ENCODE assay signal across 10 cellular contexts in genomic region chr21:42061866-42062542, GRCh38. TPM values are rescaled to one million over a fixed set of nuclear protein-coding genes. Genes with fewer than 3 reads are reported as not detected.
A peak's percentile ranks its signal among the peaks of the same experiment; 100 is the strongest.
DNase-seq lines count a peak whose midpoint lies in the region; ATAC-seq and TF ChIP-seq lines count a peak whose summit lies in the region.
"Had no signal": no experiment of that assay in that cellular context is flagged by ENCODE, and none has a peak within 500 bp of the region (broad histone marks: within the 10 kb centered on the region; RNA-seq: fewer than 3 reads in every experiment).

No MANE protein-coding gene starts in this region.

- CTCF ChIA-PET in MCF 10A (lab: Yijun Ruan, JAX): no interaction called here

- intact Hi-C loops in spleen (cut with DNase I; ENCODE audit: low total_unique reads) (no loop called here), dorsolateral prefrontal cortex (cut with DNase I) (no loop called here), MCF 10A (cut with micrococcal nuclease) (no loop called here)

- no peak for TF ChIP-seq POLR2A in spleen (IDR thresholded peaks at IDR 0.05)

- H3K27me3 ChIP-seq in spleen (replicated peaks in 1 of 7) (no peaks in the 10 kb centered on the region), dorsolateral prefrontal cortex (no peaks in the 10 kb centered on the region)
- H3K27me3 ChIP-seq: right lobe of liver had no signal

- no TSS peak for BruUV-seq in MCF 10A (replicated peaks; lab: Mats Ljungman, UMichigan)

- peak overlapping the region in 2 of 8 donors; percentile 36 to 66 for H3K4me3 ChIP-seq in spleen
- H3K4me3 ChIP-seq in dorsolateral prefrontal cortex: no peak overlapping the region
- H3K4me3 ChIP-seq: right lobe of liver had no signal

- H3K4me3 Mint-ChIP-seq in IgD-negative memory B cell (peak overlapping the region; percentile 89 to 97 (median 94)), glutamatergic neuron (ENCODE audit: unreplicated experiment) (no peak overlapping the region), MCF 10A (ENCODE audit: unreplicated experiment) (no peak overlapping the region)

- peaks cover 48 to 65% (median 61%) of the 10 kb centered on the region in 3 donors for H3K4me1 Mint-ChIP-seq in IgD-negative memory B cell
- H3K4me1 Mint-ChIP-seq in glutamatergic neuron (ENCODE audit: low read depth, unreplicated experiment): peaks cover 13% of the 10 kb centered on the region
- H3K4me1 Mint-ChIP-seq in MCF 10A (ENCODE audit: insufficient read depth, unreplicated experiment): peaks cover 10% of the 10 kb centered on the region

- no peaks in the 10 kb centered on the region for H3K27me3 Mint-ChIP-seq in IgD-negative memory B cell
- peaks cover 5% of the 10 kb centered on the region for H3K27me3 Mint-ChIP-seq in glutamatergic neuron (ENCODE audit: unreplicated experiment)
- H3K27me3 Mint-ChIP-seq in MCF 10A (ENCODE audit: insufficient read depth, unreplicated experiment): peaks cover 12% of the 10 kb centered on the region

- H3K4me1 ChIP-seq in spleen: peaks cover 19 to 96% (median 58%) of the 10 kb centered on the region in 6 donors

- ATAC-seq in GM21360 (IDR thresholded peaks at IDR 0.05; ENCODE audit: unreplicated experiment): peak; percentile 20

- peaks cover 2% of the 10 kb centered on the region for H3K36me3 Mint-ChIP-seq in IgD-negative memory B cell
- peaks cover 2% of the 10 kb centered on the region for H3K36me3 Mint-ChIP-seq in glutamatergic neuron (ENCODE audit: unreplicated experiment)
- H3K36me3 Mint-ChIP-seq in MCF 10A (ENCODE audit: insufficient read depth, unreplicated experiment): no peaks in the 10 kb centered on the region

- H3K9me3 Mint-ChIP-seq in IgD-negative memory B cell (peaks cover 0 to under 1% (median 0%) of the 10 kb centered on the region in 3 donors), glutamatergic neuron (ENCODE audit: unreplicated experiment) (peaks cover 2% of the 10 kb centered on the region), MCF 10A (ENCODE audit: unreplicated experiment) (no peaks in the 10 kb centered on the region)

- H3K36me3 ChIP-seq in spleen: no peaks in the 10 kb centered on the region
- H3K36me3 ChIP-seq: right lobe of liver had no signal

- H3K27ac Mint-ChIP-seq in IgD-negative memory B cell: peak overlapping the region; percentile 92 to 99 (median 97)
- H3K27ac Mint-ChIP-seq in glutamatergic neuron (ENCODE audit: unreplicated experiment): no peak overlapping the region
- H3K27ac Mint-ChIP-seq in MCF 10A (ENCODE audit: low read depth, unreplicated experiment): no peak overlapping the region

- TF ChIP-seq CTCF in spleen (IDR thresholded peaks at IDR 0.05 in 8 of 11, conservative IDR thresholded peaks at IDR 0.05 in 3 of 11) (peak in 3 of 11 experiments; percentile 6 to 15 (median 8)), glutamatergic neuron (IDR thresholded peaks at IDR 0.05; ENCODE audit: partially characterized antibody, unreplicated experiment) (no peak), dorsolateral prefrontal cortex (IDR thresholded peaks at IDR 0.05 in 54 of 56, conservative IDR thresholded peaks at IDR 0.05 in 2 of 56; ENCODE audit: low read depth in 1 of 56, partially characterized antibody in 56 of 56) (no peak), MCF 10A (IDR thresholded peaks at IDR 0.05; ENCODE audit: unreplicated experiment) (no peak)

- DNase-seq in CD1c-positive myeloid dendritic cell (ENCODE audit: extremely low spot score) (peak; percentile 67), spleen (peak; percentile 84), glutamatergic neuron (no peak), dorsolateral prefrontal cortex (no peak), MCF 10A (ENCODE audit: unreplicated experiment) (no peak)
- peak; percentile 57 for DNase-seq in activated CD8-positive, alpha-beta memory T cell treated with anti-CD3 and anti-CD28 coated beads, Interleukin-2, amount 50 U/mL, for 4 hours

- 29 to 42% (median 36%) methylated on average over 18 to 19 of the region's 19 CpGs for WGBS in spleen, 5 donors

- POLR2A ChIA-PET in MCF 10A (lab: Yijun Ruan, JAX): no interaction called here

- H3K27ac ChIP-seq in spleen (peak overlapping the region; percentile 70 to 92 (median 82)), dorsolateral prefrontal cortex (peak overlapping the region in 3 of 59 donors; percentile 4 to 15 (median 7))

- H3K9me3 ChIP-seq in spleen: no peaks in the 10 kb centered on the region
- H3K9me3 ChIP-seq: right lobe of liver had no signal

RNA-seq across cellular contexts. Expression of gene UMODL1, which starts 9.1 kb away (rescaled TPM):
- polyA plus RNA-seq in IgD-negative memory B cell (0.05 TPM), spleen (under 1 TPM in 2 of 3 donors, not detected in 1; 0.02 to 0.03 TPM)
- total RNA-seq in spleen (under 1 TPM in 5 of 7 donors, not detected in 2; 0.09 to 0.85 (median 0.28) TPM), glutamatergic neuron (ENCODE audit: unreplicated experiment) (not detected), dorsolateral prefrontal cortex (1 to 10 TPM in 29 of 120 experiments, under 1 TPM in 86, not detected in 5; 0.11 to 2.3 (median 0.59) TPM), MCF 10A (2022) (not detected in 2 replicates)
- total RNA-seq: bronchial epithelial cell had no signal

RNA-seq across cellular contexts. Expression of gene ZBTB21, which starts 51.8 kb away (rescaled TPM):
- polyA plus RNA-seq in IgD-negative memory B cell (8.0 TPM), spleen (1 to 10 TPM; 1.9 to 3.0 (median 1.9) TPM)
- total RNA-seq in spleen (10 to 100 TPM; 10.6 to 21.7 (median 16.2) TPM), glutamatergic neuron (ENCODE audit: unreplicated experiment) (21.2 TPM), dorsolateral prefrontal cortex (10 to 100 TPM; 17.2 to 47.7 (median 24.6) TPM), MCF 10A (2022) (21.5 and 27.3 TPM in 2 replicates)

Comparison
In these comparisons a context has a peak if more than half of its experiments do, and no peak if none do; other contexts are left out.
1. DNase-seq: peak in CD1c-positive myeloid dendritic cell (single experiment), activated CD8-positive, alpha-beta memory T cell treated with anti-CD3 and anti-CD28 coated beads, Interleukin-2, amount 50 U/mL, for 4 hours (single experiment) and spleen (single experiment); none in glutamatergic neuron (single experiment), dorsolateral prefrontal cortex (0 of 10) and MCF 10A (single experiment).
2. H3K27ac Mint-ChIP-seq: peak in IgD-negative memory B cell (3 of 3); none in glutamatergic neuron (single experiment) and MCF 10A (single experiment).
3. H3K4me3 Mint-ChIP-seq: peak in IgD-negative memory B cell (4 of 4); none in glutamatergic neuron (single experiment) and MCF 10A (single experiment).